ENCODE assay signal across 3 cellular contexts in genomic region chr7:24283559-24283899, GRCh38.
TF ChIP-seq lines count a peak whose summit lies in the region.

No MANE protein-coding gene starts in this region.

TF ChIP-seq in SK-N-SH treated with all-trans-retinoic acid at 6 μM for 48 hours, 23 proteins besides CTCF, POLR2A, EP300 and RAD21 (continues in another document):
- TF ChIP-seq, protein P1, sequence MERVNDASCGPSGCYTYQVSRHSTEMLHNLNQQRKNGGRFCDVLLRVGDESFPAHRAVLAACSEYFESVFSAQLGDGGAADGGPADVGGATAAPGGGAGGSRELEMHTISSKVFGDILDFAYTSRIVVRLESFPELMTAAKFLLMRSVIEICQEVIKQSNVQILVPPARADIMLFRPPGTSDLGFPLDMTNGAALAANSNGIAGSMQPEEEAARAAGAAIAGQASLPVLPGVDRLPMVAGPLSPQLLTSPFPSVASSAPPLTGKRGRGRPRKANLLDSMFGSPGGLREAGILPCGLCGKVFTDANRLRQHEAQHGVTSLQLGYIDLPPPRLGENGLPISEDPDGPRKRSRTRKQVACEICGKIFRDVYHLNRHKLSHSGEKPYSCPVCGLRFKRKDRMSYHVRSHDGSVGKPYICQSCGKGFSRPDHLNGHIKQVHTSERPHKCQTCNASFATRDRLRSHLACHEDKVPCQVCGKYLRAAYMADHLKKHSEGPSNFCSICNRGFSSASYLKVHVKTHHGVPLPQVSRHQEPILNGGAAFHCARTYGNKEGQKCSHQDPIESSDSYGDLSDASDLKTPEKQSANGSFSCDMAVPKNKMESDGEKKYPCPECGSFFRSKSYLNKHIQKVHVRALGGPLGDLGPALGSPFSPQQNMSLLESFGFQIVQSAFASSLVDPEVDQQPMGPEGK (CRISPR knock-in tag; IDR thresholded peaks at IDR 0.05; ENCODE audit: borderline replicate concordance), result no peak
- TF ChIP-seq, protein P2, sequence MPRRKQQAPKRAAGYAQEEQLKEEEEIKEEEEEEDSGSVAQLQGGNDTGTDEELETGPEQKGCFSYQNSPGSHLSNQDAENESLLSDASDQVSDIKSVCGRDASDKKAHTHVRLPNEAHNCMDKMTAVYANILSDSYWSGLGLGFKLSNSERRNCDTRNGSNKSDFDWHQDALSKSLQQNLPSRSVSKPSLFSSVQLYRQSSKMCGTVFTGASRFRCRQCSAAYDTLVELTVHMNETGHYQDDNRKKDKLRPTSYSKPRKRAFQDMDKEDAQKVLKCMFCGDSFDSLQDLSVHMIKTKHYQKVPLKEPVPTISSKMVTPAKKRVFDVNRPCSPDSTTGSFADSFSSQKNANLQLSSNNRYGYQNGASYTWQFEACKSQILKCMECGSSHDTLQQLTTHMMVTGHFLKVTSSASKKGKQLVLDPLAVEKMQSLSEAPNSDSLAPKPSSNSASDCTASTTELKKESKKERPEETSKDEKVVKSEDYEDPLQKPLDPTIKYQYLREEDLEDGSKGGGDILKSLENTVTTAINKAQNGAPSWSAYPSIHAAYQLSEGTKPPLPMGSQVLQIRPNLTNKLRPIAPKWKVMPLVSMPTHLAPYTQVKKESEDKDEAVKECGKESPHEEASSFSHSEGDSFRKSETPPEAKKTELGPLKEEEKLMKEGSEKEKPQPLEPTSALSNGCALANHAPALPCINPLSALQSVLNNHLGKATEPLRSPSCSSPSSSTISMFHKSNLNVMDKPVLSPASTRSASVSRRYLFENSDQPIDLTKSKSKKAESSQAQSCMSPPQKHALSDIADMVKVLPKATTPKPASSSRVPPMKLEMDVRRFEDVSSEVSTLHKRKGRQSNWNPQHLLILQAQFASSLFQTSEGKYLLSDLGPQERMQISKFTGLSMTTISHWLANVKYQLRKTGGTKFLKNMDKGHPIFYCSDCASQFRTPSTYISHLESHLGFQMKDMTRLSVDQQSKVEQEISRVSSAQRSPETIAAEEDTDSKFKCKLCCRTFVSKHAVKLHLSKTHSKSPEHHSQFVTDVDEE (CRISPR knock-in tag; IDR thresholded peaks at IDR 0.05), result no peak
- no peak for TF ChIP-seq CSRNP3 (CRISPR knock-in tag; IDR thresholded peaks at IDR 0.05)
- no peak for TF ChIP-seq BACH2 (CRISPR knock-in tag; IDR thresholded peaks at IDR 0.05; ENCODE audit: borderline replicate concordance)
- TF ChIP-seq RARB (CRISPR knock-in tag; IDR thresholded peaks at IDR 0.05), result no peak
- TF ChIP-seq ZNF8 (CRISPR knock-in tag; IDR thresholded peaks at IDR 0.05), result no peak
- no peak for TF ChIP-seq ZFP3 (CRISPR knock-in tag; IDR thresholded peaks at IDR 0.05)
- no peak for TF ChIP-seq ZC3H10 (CRISPR knock-in tag; IDR thresholded peaks at IDR 0.05)
- no peak for TF ChIP-seq ZNF565 (CRISPR knock-in tag; conservative IDR thresholded peaks at IDR 0.05; ENCODE audit: low read depth)

TF ChIP-seq in SK-N-SH, 30 proteins besides CTCF, POLR2A, EP300 and RAD21:
- no peak for TF ChIP-seq USF2 (IDR thresholded peaks at IDR 0.05; ENCODE audit: borderline replicate concordance, low read depth, low read length)
TF ChIP-seq in SK-N-SH: peak in this region for 0.

TF ChIP-seq in H1, 55 proteins besides CTCF, POLR2A, EP300 and RAD21 (continued from another document):
- TF ChIP-seq USF2 (IDR thresholded peaks at IDR 0.05; ENCODE audit: low read length) (no peak), KDM4A (IDR thresholded peaks at IDR 0.05; ENCODE audit: low read depth, low read length, severe bottlenecking) (peak; percentile 68), CHD1 (IDR thresholded peaks at IDR 0.05; ENCODE audit: low read depth, low read length) (no peak), SP2 (IDR thresholded peaks at IDR 0.05; ENCODE audit: low read length) (no peak), JUN (IDR thresholded peaks at IDR 0.05; ENCODE audit: low read depth, low read length) (no peak), EZH2 (IDR thresholded peaks at IDR 0.05; ENCODE audit: low read depth, low read length, severe bottlenecking) (peak; percentile 8)
